In genomic region chr11:30774451-30774850, GRCh38 we compare ENCODE assay signal across 11 cellular contexts.
"Had no signal": no experiment of that assay in that cellular context is flagged by ENCODE, and none has a peak within 500 bp of the region (broad histone marks: within the 10 kb centered on the region; RNA-seq: fewer than 3 reads in every experiment).

No MANE protein-coding gene starts in this region.

- H3K27me3 ChIP-seq: gastrocnemius medialis had no signal

- H3K4me3 ChIP-seq: gastrocnemius medialis, lung, SK-N-MC had no signal

- H3K27ac ChIP-seq: gastrocnemius medialis, SK-N-MC had no signal

- DNase-seq: activated CD4-positive, alpha-beta T cell treated with anti-CD3 and anti-CD28 coated beads, Interleukin-2, amount 10 ng/mL, durations not matched to agents 24 days and 14 days; activated CD8-positive, alpha-beta memory T cell treated with anti-CD3 and anti-CD28 coated beads for 24 hours; activated naive CD4-positive, alpha-beta T cell treated with Interleukin-2 at 50 U/mL for 16 hours; gastrocnemius medialis; natural killer cell; T-cell; T1000; trophoblast cell had no signal

- ATAC-seq: gastrocnemius medialis; natural killer cell; stimulated activated effector memory CD8-positive, alpha-beta T cell treated with anti-CD3 and anti-CD28 coated beads, Interleukin-12 subunit alpha, Interleukin-12 subunit beta, amount 100 ng/mL, for 72 hours; T-cell had no signal
